Comparison of ENCODE assay signal across 9 cellular contexts in genomic region chr12:15546102-15546701, GRCh38.
DNase-seq lines count a peak whose midpoint lies in the region; ATAC-seq and TF ChIP-seq lines count a peak whose summit lies in the region.
"Had no signal": no experiment of that assay in that cellular context is flagged by ENCODE, and none has a peak within 500 bp of the region (broad histone marks: within the 10 kb centered on the region; RNA-seq: fewer than 3 reads in every experiment).

No MANE protein-coding gene starts in this region.

- in situ Hi-C loops in GM23248 (cut with MboI): no loop called here

- no peaks in the 10 kb centered on the region for H3K9me2 ChIP-seq in GM23248 (ENCODE audit: insufficient read depth)

- no peaks in the 10 kb centered on the region for H3K27me3 ChIP-seq in GM06990 (replicated peaks; ENCODE audit: control insufficient read depth, insufficient read depth, low read length)
- H3K27me3 ChIP-seq in ascending aorta: no peaks in the 10 kb centered on the region
- no peaks in the 10 kb centered on the region for H3K27me3 ChIP-seq in prostate gland (replicated peaks; ENCODE audit: insufficient read depth)
- H3K27me3 ChIP-seq in GM23248 (replicated peaks; ENCODE audit: insufficient read depth): no peaks in the 10 kb centered on the region
- H3K27me3 ChIP-seq: neutrophil had no signal

- peak; percentile 76 for ATAC-seq in GM21381 (IDR thresholded peaks at IDR 0.05; ENCODE audit: unreplicated experiment)
- peak; percentile 77 for ATAC-seq in HG03575 (IDR thresholded peaks at IDR 0.05; ENCODE audit: extremely low read depth, insufficient number of reproducible peaks, low FRiP score, unreplicated experiment)

- H3K36me3 ChIP-seq in GM06990 (ENCODE audit: control insufficient read depth, insufficient read depth, low read length): no peaks in the 10 kb centered on the region
- H3K36me3 ChIP-seq in ascending aorta: no peaks in the 10 kb centered on the region
- no peaks in the 10 kb centered on the region for H3K36me3 ChIP-seq in prostate gland
- H3K36me3 ChIP-seq in GM23248 (ENCODE audit: low read depth): no peaks in the 10 kb centered on the region
- H3K36me3 ChIP-seq: neutrophil had no signal

- peaks cover 2% of the 10 kb centered on the region; the same call in 1 of the 2 replicates for H3F3A ChIP-seq in GM23248 (ENCODE audit: insufficient read depth)

- H3K9me3 ChIP-seq in ascending aorta: no peaks in the 10 kb centered on the region
- H3K9me3 ChIP-seq in prostate gland: no peaks in the 10 kb centered on the region
- H3K9me3 ChIP-seq in GM23248 (ENCODE audit: low read depth): no peaks in the 10 kb centered on the region
- H3K9me3 ChIP-seq: neutrophil had no signal

- no peak overlapping the region for H3K9ac ChIP-seq in GM23248

- H4K20me1 ChIP-seq in GM23248 (ENCODE audit: insufficient read depth): no peaks in the 10 kb centered on the region

- WGBS in prostate gland: 33% methylated on average over 1 of the region's 1 CpG
- 36 to 43% methylated on average over 1 of the region's 1 CpG for WGBS in GM23248 (ENCODE audit: low coverage in 1 of 2, low lambda C conversion rate in 2 of 2, missing lambda C conversion rate in 2 of 2), 2 experiments

- H3K4me2 ChIP-seq in GM23248 (ENCODE audit: unreplicated experiment): no peak overlapping the region

- intact Hi-C loops in ascending aorta (cut with DNase I) (loop anchor here (2.0 kb wide), 1 partner anchor 17 kb away; no protein-coding TSS in a partner anchor), prostate gland (cut with DNase I) (no loop called here)

- DNase-seq in GM06990 (ENCODE audit: extremely low read depth, insufficient read length) (peak; percentile 58), ascending aorta (ENCODE audit: low spot score in 2 of 2) (no peak), UCSD-AML1 (lab: John Stamatoyannopoulos, UW; ENCODE audit: unreplicated experiment) (no peak), prostate gland (ENCODE audit: low spot score) (no peak), OCI-M2 (lab: John Stamatoyannopoulos, UW; ENCODE audit: unreplicated experiment) (no peak), GM23248 (no peak)

- peak overlapping the region; percentile 15; the same call in 1 of the 2 replicates for H3K4me3 ChIP-seq in GM06990 (replicated peaks; ENCODE audit: low read depth, low read length)
- peak overlapping the region; percentile 9 to 51 for H3K4me3 ChIP-seq in ascending aorta
- H3K4me3 ChIP-seq in prostate gland: no peak overlapping the region
- H3K4me3 ChIP-seq in GM23248: no peak overlapping the region

- no peak overlapping the region for H2AFZ ChIP-seq in GM23248

- H3K27ac ChIP-seq in ascending aorta (peak overlapping the region; percentile 82 to 87), prostate gland (no peak overlapping the region), GM23248 (no peak overlapping the region)
- H3K27ac ChIP-seq: neutrophil had no signal

- H3K4me1 ChIP-seq in ascending aorta (peaks cover 11 to 41% of the 10 kb centered on the region in 2 donors), prostate gland (replicated peaks) (no peaks in the 10 kb centered on the region), GM23248 (ENCODE audit: insufficient read depth) (peaks cover 13% of the 10 kb centered on the region)

- H3K79me2 ChIP-seq in GM23248 (ENCODE audit: insufficient read depth): no peaks in the 10 kb centered on the region

- no peak for TF ChIP-seq POLR2A in prostate gland (IDR thresholded peaks at IDR 0.05)

- TF ChIP-seq CTCF in GM06990 (IDR thresholded peaks at IDR 0.05; ENCODE audit: insufficient read depth, low read length, poor library complexity, severe bottlenecking): no peak
- no peak for TF ChIP-seq CTCF in ascending aorta (IDR thresholded peaks at IDR 0.05)
- no peak for TF ChIP-seq CTCF in prostate gland (IDR thresholded peaks at IDR 0.05)

Comparison
In these comparisons a context has a peak if more than half of its experiments do, and no peak if none do; other contexts are left out.
1. H3K4me3 ChIP-seq: peak in GM06990 (single experiment) and ascending aorta (2 of 2); none in prostate gland (0 of 2) and GM23248 (single experiment).
2. H3K27ac ChIP-seq: peak in ascending aorta (2 of 2); none in prostate gland (0 of 2) and GM23248 (single experiment).